2 cellular contexts compared by ENCODE assay signal in genomic region chr4:1745165-1745564, GRCh38.
TF ChIP-seq lines count a peak whose summit lies in the region.

No MANE protein-coding gene starts in this region.

TF ChIP-seq in GM23338, 12 proteins besides CTCF, POLR2A, EP300 and RAD21:
- TF ChIP-seq POLR2AphosphoS5 (IDR thresholded peaks at IDR 0.05; ENCODE audit: low read depth) (no peak), CREB1 (CRISPR knock-in tag; IDR thresholded peaks at IDR 0.05; ENCODE audit: low read depth) (no peak), REST (IDR thresholded peaks at IDR 0.05; ENCODE audit: unreplicated experiment) (no peak), ZNF331 (CRISPR knock-in tag; IDR thresholded peaks at IDR 0.05; ENCODE audit: low read depth) (no peak), EZH2phosphoT487 (IDR thresholded peaks at IDR 0.05; ENCODE audit: unreplicated experiment) (no peak), JUNB (IDR thresholded peaks at IDR 0.05; ENCODE audit: unreplicated experiment) (no peak), ZNF114 (CRISPR knock-in tag; IDR thresholded peaks at IDR 0.05) (no peak), STAT1 (IDR thresholded peaks at IDR 0.05; ENCODE audit: unreplicated experiment) (no peak)

TF ChIP-seq in K562, 482 proteins besides CTCF, POLR2A, EP300 and RAD21:
- TF ChIP-seq PRDM10 (IDR thresholded peaks at IDR 0.05; ENCODE audit: partially characterized antibody) (peak; percentile 91), HNRNPUL1 (IDR thresholded peaks at IDR 0.05; ENCODE audit: low read length) (no peak)
